ENCODE assay signal across 9 cellular contexts in the genomic region with DNA sequence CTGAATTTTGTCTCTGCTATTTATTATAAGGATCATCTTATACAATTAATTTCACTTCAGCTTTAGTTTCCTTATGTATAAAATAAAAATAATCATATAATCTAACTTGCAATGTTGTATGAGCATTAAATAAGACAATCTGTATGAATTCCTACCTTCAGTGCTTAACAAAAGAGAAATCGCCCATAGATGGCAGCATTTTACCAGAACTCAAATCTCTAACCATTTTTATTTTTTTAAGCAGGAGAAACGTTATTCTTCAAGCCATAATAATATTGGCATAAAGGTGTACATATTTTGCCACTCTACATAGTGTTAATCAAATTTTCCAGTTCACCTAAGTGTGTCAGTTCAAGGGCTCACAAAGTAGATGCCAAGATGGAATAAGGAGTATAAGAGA.
DNase-seq lines count a peak whose midpoint lies in the region; ATAC-seq and TF ChIP-seq lines count a peak whose summit lies in the region.
"Had no signal": no experiment of that assay in that cellular context is flagged by ENCODE, and none has a peak within 500 bp of the region (broad histone marks: within the 10 kb centered on the region; RNA-seq: fewer than 3 reads in every experiment).

No MANE protein-coding gene starts in this region.

- peak; percentile 14 for DNase-seq in AG20443 (ENCODE audit: low spot score)
- peak; percentile 45 for DNase-seq in HT-29 (ENCODE audit: low spot score)
- DNase-seq in astrocyte of the spinal cord (ENCODE audit: low read depth, low spot score) = peak; percentile 55
- peak; percentile 58 to 77 for DNase-seq in lung microvascular endothelial cell (ENCODE audit: low read depth in 2 of 2)
- DNase-seq in stomach = no peak
- DNase-seq in spleen = no peak

- H3K36me3 ChIP-seq in stomach (no peaks in the 10 kb centered on the region), spleen (no peaks in the 10 kb centered on the region)

- intact Hi-C loops in stomach (cut with DNase I; ENCODE audit: low total_unique reads) = no loop called here
- intact Hi-C loops in spleen (cut with DNase I; ENCODE audit: low total_unique reads) = no loop called here

- WGBS in stomach, 5 donors = 0 to 7% (median 2%) methylated on average over 2 of the region's 2 CpGs
- 0 to 13% (median 3%) methylated on average over 2 of the region's 2 CpGs for WGBS in spleen, 5 donors

- H3K9me3 ChIP-seq in stomach = no peaks in the 10 kb centered on the region
- H3K9me3 ChIP-seq in spleen = no peaks in the 10 kb centered on the region

- TF ChIP-seq CTCF in astrocyte of the spinal cord (IDR thresholded peaks at IDR 0.05; ENCODE audit: low read depth, low read length) (peak; percentile 23), stomach (IDR thresholded peaks at IDR 0.05) (peak in 3 of 7 experiments; percentile 11 to 22 (median 19)), spleen (IDR thresholded peaks at IDR 0.05 in 8 of 11, conservative IDR thresholded peaks at IDR 0.05 in 3 of 11) (peak in 1 of 11 experiments; percentile 27)

- H3K27me3 ChIP-seq in stomach (no peaks in the 10 kb centered on the region), spleen (replicated peaks in 1 of 7) (no peaks in the 10 kb centered on the region)

- ATAC-seq in GM19324 (IDR thresholded peaks at IDR 0.05; ENCODE audit: low FRiP score, unreplicated experiment) (no peak), GM18498 (IDR thresholded peaks at IDR 0.05; ENCODE audit: unreplicated experiment) (no peak)

- TF ChIP-seq POLR2A in stomach (IDR thresholded peaks at IDR 0.05) = no peak
- no peak for TF ChIP-seq POLR2A in spleen (IDR thresholded peaks at IDR 0.05)

- H3K27ac ChIP-seq in stomach = no peak overlapping the region
- H3K27ac ChIP-seq in spleen = no peak overlapping the region
- H3K27ac ChIP-seq: epithelial cell of prostate had no signal

- no peak overlapping the region for H3K4me3 ChIP-seq in astrocyte of the spinal cord (ENCODE audit: low read depth, low read length)
- H3K4me3 ChIP-seq in stomach = no peak overlapping the region
- no peak overlapping the region for H3K4me3 ChIP-seq in spleen

- H3K4me1 ChIP-seq in stomach (no peaks in the 10 kb centered on the region), spleen (no peaks in the 10 kb centered on the region)

- in situ Hi-C loops in astrocyte of the spinal cord (cut with HindIII; ENCODE audit: low sequenced_read_pairs) = no loop called here

- TF ChIP-seq EP300 in stomach (IDR thresholded peaks at IDR 0.05) = no peak

Comparison
In these comparisons a context has a peak if more than half of its experiments do, and no peak if none do; other contexts are left out.
1. DNase-seq: peak in AG20443 (single experiment), HT-29 (single experiment), astrocyte of the spinal cord (single experiment) and lung microvascular endothelial cell (2 of 2); none in stomach (single experiment) and spleen (single experiment).